ENCODE assay signal across 8 cellular contexts in genomic region chr14:39169541-39169900, GRCh38. TPM values are rescaled to one million over a fixed set of nuclear protein-coding genes. Genes with fewer than 3 reads are reported as not detected.
A peak's percentile ranks its signal among the peaks of the same experiment; 100 is the strongest.
DNase-seq lines count a peak whose midpoint lies in the region; ATAC-seq, FAIRE-seq and TF ChIP-seq lines count a peak whose summit lies in the region.

No MANE protein-coding gene starts in this region.

- WGBS in right cardiac atrium = under 1% methylated on average over 7 of the region's 7 CpGs

- H3K9ac ChIP-seq in skeletal muscle satellite cell (ENCODE audit: low read depth, low read length) = peak overlapping the region; percentile 93

- H3K27ac ChIP-seq in right cardiac atrium (ENCODE audit: low read length) = peak overlapping the region; percentile 97

- no peaks in the 10 kb centered on the region for H3K9me3 Mint-ChIP-seq in Caco-2 (ENCODE audit: unreplicated experiment)
- H3K9me3 Mint-ChIP-seq in activated T-helper 2 cell treated with anti-CD3 and anti-CD28 coated beads, Interferon-gamma antibody, Interleukin-2, Interleukin-4, amounts not matched to agents 10 μg/mL and 5 μg/mL and 100 μg/mL, durations not matched to agents 14 hours and 24 hours and 36 hours = no peaks in the 10 kb centered on the region

- peak overlapping the region; percentile 90 for H3K27ac Mint-ChIP-seq in Caco-2 (ENCODE audit: unreplicated experiment)
- peak overlapping the region; percentile 96 for H3K27ac Mint-ChIP-seq in activated T-helper 2 cell treated with anti-CD3 and anti-CD28 coated beads, Interferon-gamma antibody, Interleukin-2, Interleukin-4, amounts not matched to agents 10 μg/mL and 5 μg/mL and 100 μg/mL, durations not matched to agents 14 hours and 24 hours and 36 hours

- peak overlapping the region; percentile 91 for H3K4me2 ChIP-seq in skeletal muscle satellite cell (ENCODE audit: low read length)

- ATAC-seq in HG02571 (IDR thresholded peaks at IDR 0.05; ENCODE audit: unreplicated experiment) = peak; percentile 7
- ATAC-seq in right cardiac atrium = peak; percentile 30 to 58

- H3K4me1 ChIP-seq in Caco-2 (peaks cover 7% of the 10 kb centered on the region; the same call in 1 of the 2 replicates), right cardiac atrium (ENCODE audit: control insufficient read depth, insufficient read depth, low read length) (no peaks in the 10 kb centered on the region), skeletal muscle satellite cell (ENCODE audit: control insufficient read depth, insufficient read depth, low read length) (peaks cover 21% of the 10 kb centered on the region)

- TF ChIP-seq CTCF in Caco-2 (IDR thresholded peaks at IDR 0.05; ENCODE audit: insufficient read depth in 1 of 2, low read depth in 1 of 2, low read length in 1 of 2, severe bottlenecking in 1 of 2, unreplicated experiment in 1 of 2) = no peak

- peak overlapping the region; percentile 95 for H3K4me3 Mint-ChIP-seq in Caco-2 (ENCODE audit: unreplicated experiment)
- H3K4me3 Mint-ChIP-seq in activated T-helper 2 cell treated with anti-CD3 and anti-CD28 coated beads, Interferon-gamma antibody, Interleukin-2, Interleukin-4, amounts not matched to agents 10 μg/mL and 5 μg/mL and 100 μg/mL, durations not matched to agents 14 hours and 24 hours and 36 hours (ENCODE audit: low read depth) = peak overlapping the region; percentile 90

- intact Hi-C loops in Caco-2 (cut with micrococcal nuclease; ENCODE audit: unreplicated experiment) (no loop called here), right cardiac atrium (cut with DNase I) (no loop called here)
- intact Hi-C loops in activated T-helper 2 cell treated with anti-CD3 and anti-CD28 coated beads, Interferon-gamma antibody, Interleukin-2, Interleukin-4, amounts not matched to agents 10 μg/mL and 5 μg/mL and 100 μg/mL, durations not matched to agents 14 hours and 24 hours and 36 hours (cut with micrococcal nuclease) = no loop called here

- H3K9me3 ChIP-seq in Caco-2 (no peaks in the 10 kb centered on the region), right cardiac atrium (ENCODE audit: control insufficient read depth, low read length) (no peaks in the 10 kb centered on the region), skeletal muscle satellite cell (replicated peaks; ENCODE audit: low read length) (no peaks in the 10 kb centered on the region)

- H3K27me3 Mint-ChIP-seq in Caco-2 (ENCODE audit: insufficient read depth, unreplicated experiment) = no peaks in the 10 kb centered on the region
- no peaks in the 10 kb centered on the region for H3K27me3 Mint-ChIP-seq in activated T-helper 2 cell treated with anti-CD3 and anti-CD28 coated beads, Interferon-gamma antibody, Interleukin-2, Interleukin-4, amounts not matched to agents 10 μg/mL and 5 μg/mL and 100 μg/mL, durations not matched to agents 14 hours and 24 hours and 36 hours (ENCODE audit: low read depth)

- H3K27me3 ChIP-seq in Caco-2 (replicated peaks; ENCODE audit: control insufficient read depth, insufficient read depth, low read length) = no peaks in the 10 kb centered on the region
- H3K27me3 ChIP-seq in right cardiac atrium (ENCODE audit: control insufficient read depth, insufficient read depth) = no peaks in the 10 kb centered on the region
- no peaks in the 10 kb centered on the region for H3K27me3 ChIP-seq in skeletal muscle satellite cell (ENCODE audit: control insufficient read depth, insufficient read depth, low read length)

- CTCF ChIA-PET in Caco-2 (lab: Charles Lee) = interaction anchor here (0.6 to 1.0 kb wide), 4 partner anchors 62 to 199 kb away, joined by 3 to 9 read pairs (median 4); partner anchors contain the start of gene SEC23A

- peaks cover 23% of the 10 kb centered on the region for H3K36me3 Mint-ChIP-seq in Caco-2 (ENCODE audit: insufficient read depth, unreplicated experiment)
- H3K36me3 Mint-ChIP-seq in activated T-helper 2 cell treated with anti-CD3 and anti-CD28 coated beads, Interferon-gamma antibody, Interleukin-2, Interleukin-4, amounts not matched to agents 10 μg/mL and 5 μg/mL and 100 μg/mL, durations not matched to agents 14 hours and 24 hours and 36 hours (ENCODE audit: low read depth) = peaks cover 21% of the 10 kb centered on the region

- FAIRE-seq in RCC 7860 (lab: Jason Lieb, UNC) = no peak

- no peak for DNase-seq in Caco-2
- DNase-seq in activated T-helper 2 cell treated with anti-CD3 and anti-CD28 coated beads, Interferon-gamma antibody, Interleukin-2, Interleukin-4, amounts not matched to agents 10 μg/mL and 5 μg/mL and 100 μg/mL, durations not matched to agents 14 hours and 24 hours and 36 hours (ENCODE audit: low spot score) = no peak
- no peak for DNase-seq in right cardiac atrium
- DNase-seq in RCC 7860 (ENCODE audit: low spot score) = no peak
- DNase-seq in NCI-H226 = no peak
- no peak for DNase-seq in SK-N-DZ (ENCODE audit: low spot score)

- H3K4me3 ChIP-seq in Caco-2 (ENCODE audit: low read depth, low read length) (peak overlapping the region; percentile 97), right cardiac atrium (ENCODE audit: low read length) (peak overlapping the region; percentile 83), skeletal muscle satellite cell (ENCODE audit: low read length) (peak overlapping the region; percentile 83)

- POLR2A ChIA-PET in Caco-2 (lab: Charles Lee) = interaction anchor here (0.6 to 1.7 kb wide), 11 partner anchors 18 to 1836 kb away, joined by 3 to 34 read pairs (median 4); partner anchors contain the start of genes FBXO33, GEMIN2 and SEC23A

- no TSS peak for BruUV-seq in Caco-2 (replicated peaks; lab: Mats Ljungman, UMichigan)

- peaks cover 17% of the 10 kb centered on the region for H3K4me1 Mint-ChIP-seq in Caco-2 (ENCODE audit: low read depth, unreplicated experiment)
- peaks cover 40% of the 10 kb centered on the region for H3K4me1 Mint-ChIP-seq in activated T-helper 2 cell treated with anti-CD3 and anti-CD28 coated beads, Interferon-gamma antibody, Interleukin-2, Interleukin-4, amounts not matched to agents 10 μg/mL and 5 μg/mL and 100 μg/mL, durations not matched to agents 14 hours and 24 hours and 36 hours (ENCODE audit: low read depth)

- H3K36me3 ChIP-seq in Caco-2 (ENCODE audit: control insufficient read depth, insufficient read depth, low read length) = no peaks in the 10 kb centered on the region
- H3K36me3 ChIP-seq in skeletal muscle satellite cell (ENCODE audit: insufficient read depth, low read length) = peaks cover 6% of the 10 kb centered on the region

RNA-seq across cellular contexts. Expression of gene TRAPPC6B, which starts 0.6 kb away (rescaled TPM):
- total RNA-seq in Caco-2 (2022) (28.3 and 28.6 TPM in 2 replicates), right cardiac atrium (10 to 100 TPM; 22.0 to 26.6 (median 23.1) TPM)
- 16.9 and 17.2 TPM in 2 replicates for total RNA-seq in activated T-helper 2 cell treated with anti-CD3 and anti-CD28 coated beads, Interferon-gamma antibody, Interleukin-2, Interleukin-4, amounts not matched to agents 10 μg/mL and 5 μg/mL and 100 μg/mL, durations not matched to agents 14 hours and 24 hours and 36 hours
- polyA plus RNA-seq in right cardiac atrium = 10.3 TPM
- 17.2 and 24.0 TPM in 2 replicates for total RNA-seq in skeletal muscle satellite cell (2012; rRNA removed)
- polyA plus RNA-seq in SK-N-DZ (2014; cell fraction: cytosol; rRNA removed) = 20.9 and 24.2 TPM in 2 replicates
- polyA plus RNA-seq in SK-N-DZ (2014; cell fraction: nucleus; rRNA removed) = 16.3 and 19.4 TPM in 2 replicates

RNA-seq across cellular contexts. Expression of gene PNN, which starts 5.5 kb away (rescaled TPM):
- total RNA-seq in Caco-2 (2022) (98.5 and 100 TPM in 2 replicates), right cardiac atrium (10 to 100 TPM; 25.2 to 32.5 (median 29.6) TPM)
- total RNA-seq in activated T-helper 2 cell treated with anti-CD3 and anti-CD28 coated beads, Interferon-gamma antibody, Interleukin-2, Interleukin-4, amounts not matched to agents 10 μg/mL and 5 μg/mL and 100 μg/mL, durations not matched to agents 14 hours and 24 hours and 36 hours = 115 and 119 TPM in 2 replicates
- polyA plus RNA-seq in right cardiac atrium = 22.4 TPM
- 15.7 TPM in 2 replicates for total RNA-seq in skeletal muscle satellite cell (2012; rRNA removed)
- 51.1 and 59.4 TPM in 2 replicates for polyA plus RNA-seq in SK-N-DZ (2014; cell fraction: cytosol; rRNA removed)
- 187 and 416 TPM in 2 replicates for polyA plus RNA-seq in SK-N-DZ (2014; cell fraction: nucleus; rRNA removed)

RNA-seq across cellular contexts. Expression of gene GEMIN2, which starts 55.4 kb away (rescaled TPM):
- total RNA-seq in Caco-2 (2022) (26.3 and 31.4 TPM in 2 replicates), right cardiac atrium (1 to 10 TPM; 6.4 to 8.8 (median 6.9) TPM)
- total RNA-seq in activated T-helper 2 cell treated with anti-CD3 and anti-CD28 coated beads, Interferon-gamma antibody, Interleukin-2, Interleukin-4, amounts not matched to agents 10 μg/mL and 5 μg/mL and 100 μg/mL, durations not matched to agents 14 hours and 24 hours and 36 hours = 22.0 and 22.1 TPM in 2 replicates
- 6.4 TPM for polyA plus RNA-seq in right cardiac atrium
- 26.6 and 34.9 TPM in 2 replicates for total RNA-seq in skeletal muscle satellite cell (2012; rRNA removed)
- polyA plus RNA-seq in SK-N-DZ (2014; cell fraction: cytosol; rRNA removed) = 70.5 and 92.7 TPM in 2 replicates
- polyA plus RNA-seq in SK-N-DZ (2014; cell fraction: nucleus; rRNA removed) = 55.6 and 84.9 TPM in 2 replicates
